Comparison of ENCODE assay signal across 1 cellular context in the genomic region with DNA sequence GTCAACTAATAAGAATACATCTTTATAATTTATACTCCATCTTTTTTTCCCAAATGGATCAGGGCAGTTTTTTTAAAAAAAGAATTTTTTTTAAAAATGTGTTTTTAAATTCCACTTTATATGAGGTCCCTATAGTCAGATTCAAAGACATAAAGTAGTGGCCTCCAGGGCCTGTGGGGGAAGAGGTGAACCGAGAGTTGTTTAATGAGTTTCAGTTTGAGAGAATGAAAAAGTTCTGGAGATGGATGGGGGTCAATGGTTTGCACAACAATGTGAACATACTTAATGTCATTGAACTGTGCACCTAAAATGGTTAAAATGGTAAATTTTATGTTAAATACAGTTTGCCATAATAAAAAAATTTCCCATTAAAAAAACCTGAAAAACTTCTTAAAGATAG.
TF ChIP-seq lines count a peak whose summit lies in the region.

No MANE protein-coding gene starts in this region.

TF ChIP-seq in GM23338, 12 proteins besides CTCF, POLR2A, EP300 and RAD21:
- no peak for TF ChIP-seq ZNF331 (CRISPR knock-in tag; IDR thresholded peaks at IDR 0.05; ENCODE audit: low read depth)
- TF ChIP-seq, protein P1, sequence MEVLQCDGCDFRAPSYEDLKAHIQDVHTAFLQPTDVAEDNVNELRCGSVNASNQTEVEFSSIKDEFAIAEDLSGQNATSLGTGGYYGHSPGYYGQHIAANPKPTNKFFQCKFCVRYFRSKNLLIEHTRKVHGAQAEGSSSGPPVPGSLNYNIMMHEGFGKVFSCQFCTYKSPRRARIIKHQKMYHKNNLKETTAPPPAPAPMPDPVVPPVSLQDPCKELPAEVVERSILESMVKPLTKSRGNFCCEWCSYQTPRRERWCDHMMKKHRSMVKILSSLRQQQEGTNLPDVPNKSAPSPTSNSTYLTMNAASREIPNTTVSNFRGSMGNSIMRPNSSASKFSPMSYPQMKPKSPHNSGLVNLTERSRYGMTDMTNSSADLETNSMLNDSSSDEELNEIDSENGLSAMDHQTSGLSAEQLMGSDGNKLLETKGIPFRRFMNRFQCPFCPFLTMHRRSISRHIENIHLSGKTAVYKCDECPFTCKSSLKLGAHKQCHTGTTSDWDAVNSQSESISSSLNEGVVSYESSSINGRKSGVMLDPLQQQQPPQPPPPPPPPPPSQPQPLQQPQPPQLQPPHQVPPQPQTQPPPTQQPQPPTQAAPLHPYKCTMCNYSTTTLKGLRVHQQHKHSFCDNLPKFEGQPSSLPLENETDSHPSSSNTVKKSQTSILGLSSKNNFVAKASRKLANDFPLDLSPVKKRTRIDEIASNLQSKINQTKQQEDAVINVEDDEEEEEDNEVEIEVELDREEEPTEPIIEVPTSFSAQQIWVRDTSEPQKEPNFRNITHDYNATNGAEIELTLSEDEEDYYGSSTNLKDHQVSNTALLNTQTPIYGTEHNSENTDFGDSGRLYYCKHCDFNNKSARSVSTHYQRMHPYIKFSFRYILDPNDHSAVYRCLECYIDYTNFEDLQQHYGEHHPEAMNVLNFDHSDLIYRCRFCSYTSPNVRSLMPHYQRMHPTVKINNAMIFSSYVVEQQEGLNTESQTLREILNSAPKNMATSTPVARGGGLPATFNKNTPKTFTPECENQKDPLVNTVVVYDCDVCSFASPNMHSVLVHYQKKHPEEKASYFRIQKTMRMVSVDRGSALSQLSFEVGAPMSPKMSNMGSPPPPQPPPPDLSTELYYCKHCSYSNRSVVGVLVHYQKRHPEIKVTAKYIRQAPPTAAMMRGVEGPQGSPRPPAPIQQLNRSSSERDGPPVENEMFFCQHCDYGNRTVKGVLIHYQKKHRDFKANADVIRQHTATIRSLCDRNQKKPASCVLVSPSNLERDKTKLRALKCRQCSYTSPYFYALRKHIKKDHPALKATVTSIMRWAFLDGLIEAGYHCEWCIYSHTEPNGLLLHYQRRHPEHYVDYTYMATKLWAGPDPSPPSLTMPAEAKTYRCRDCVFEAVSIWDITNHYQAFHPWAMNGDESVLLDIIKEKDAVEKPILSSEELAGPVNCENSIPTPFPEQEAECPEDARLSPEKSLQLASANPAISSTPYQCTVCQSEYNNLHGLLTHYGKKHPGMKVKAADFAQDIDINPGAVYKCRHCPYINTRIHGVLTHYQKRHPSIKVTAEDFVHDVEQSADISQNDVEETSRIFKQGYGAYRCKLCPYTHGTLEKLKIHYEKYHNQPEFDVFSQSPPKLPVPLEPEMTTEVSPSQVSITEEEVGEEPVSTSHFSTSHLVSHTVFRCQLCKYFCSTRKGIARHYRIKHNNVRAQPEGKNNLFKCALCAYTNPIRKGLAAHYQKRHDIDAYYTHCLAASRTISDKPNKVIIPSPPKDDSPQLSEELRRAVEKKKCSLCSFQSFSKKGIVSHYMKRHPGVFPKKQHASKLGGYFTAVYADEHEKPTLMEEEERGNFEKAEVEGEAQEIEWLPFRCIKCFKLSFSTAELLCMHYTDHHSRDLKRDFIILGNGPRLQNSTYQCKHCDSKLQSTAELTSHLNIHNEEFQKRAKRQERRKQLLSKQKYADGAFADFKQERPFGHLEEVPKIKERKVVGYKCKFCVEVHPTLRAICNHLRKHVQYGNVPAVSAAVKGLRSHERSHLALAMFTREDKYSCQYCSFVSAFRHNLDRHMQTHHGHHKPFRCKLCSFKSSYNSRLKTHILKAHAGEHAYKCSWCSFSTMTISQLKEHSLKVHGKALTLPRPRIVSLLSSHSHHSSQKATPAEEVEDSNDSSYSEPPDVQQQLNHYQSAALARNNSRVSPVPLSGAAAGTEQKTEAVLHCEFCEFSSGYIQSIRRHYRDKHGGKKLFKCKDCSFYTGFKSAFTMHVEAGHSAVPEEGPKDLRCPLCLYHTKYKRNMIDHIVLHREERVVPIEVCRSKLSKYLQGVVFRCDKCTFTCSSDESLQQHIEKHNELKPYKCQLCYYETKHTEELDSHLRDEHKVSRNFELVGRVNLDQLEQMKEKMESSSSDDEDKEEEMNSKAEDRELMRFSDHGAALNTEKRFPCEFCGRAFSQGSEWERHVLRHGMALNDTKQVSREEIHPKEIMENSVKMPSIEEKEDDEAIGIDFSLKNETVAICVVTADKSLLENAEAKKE (CRISPR knock-in tag; IDR thresholded peaks at IDR 0.05), result no peak
- no peak for TF ChIP-seq EZH2phosphoT487 (IDR thresholded peaks at IDR 0.05; ENCODE audit: unreplicated experiment)
- no peak for TF ChIP-seq STAT1 (IDR thresholded peaks at IDR 0.05; ENCODE audit: unreplicated experiment)
- no peak for TF ChIP-seq ZNF114 (CRISPR knock-in tag; IDR thresholded peaks at IDR 0.05)
- TF ChIP-seq, protein P2, sequence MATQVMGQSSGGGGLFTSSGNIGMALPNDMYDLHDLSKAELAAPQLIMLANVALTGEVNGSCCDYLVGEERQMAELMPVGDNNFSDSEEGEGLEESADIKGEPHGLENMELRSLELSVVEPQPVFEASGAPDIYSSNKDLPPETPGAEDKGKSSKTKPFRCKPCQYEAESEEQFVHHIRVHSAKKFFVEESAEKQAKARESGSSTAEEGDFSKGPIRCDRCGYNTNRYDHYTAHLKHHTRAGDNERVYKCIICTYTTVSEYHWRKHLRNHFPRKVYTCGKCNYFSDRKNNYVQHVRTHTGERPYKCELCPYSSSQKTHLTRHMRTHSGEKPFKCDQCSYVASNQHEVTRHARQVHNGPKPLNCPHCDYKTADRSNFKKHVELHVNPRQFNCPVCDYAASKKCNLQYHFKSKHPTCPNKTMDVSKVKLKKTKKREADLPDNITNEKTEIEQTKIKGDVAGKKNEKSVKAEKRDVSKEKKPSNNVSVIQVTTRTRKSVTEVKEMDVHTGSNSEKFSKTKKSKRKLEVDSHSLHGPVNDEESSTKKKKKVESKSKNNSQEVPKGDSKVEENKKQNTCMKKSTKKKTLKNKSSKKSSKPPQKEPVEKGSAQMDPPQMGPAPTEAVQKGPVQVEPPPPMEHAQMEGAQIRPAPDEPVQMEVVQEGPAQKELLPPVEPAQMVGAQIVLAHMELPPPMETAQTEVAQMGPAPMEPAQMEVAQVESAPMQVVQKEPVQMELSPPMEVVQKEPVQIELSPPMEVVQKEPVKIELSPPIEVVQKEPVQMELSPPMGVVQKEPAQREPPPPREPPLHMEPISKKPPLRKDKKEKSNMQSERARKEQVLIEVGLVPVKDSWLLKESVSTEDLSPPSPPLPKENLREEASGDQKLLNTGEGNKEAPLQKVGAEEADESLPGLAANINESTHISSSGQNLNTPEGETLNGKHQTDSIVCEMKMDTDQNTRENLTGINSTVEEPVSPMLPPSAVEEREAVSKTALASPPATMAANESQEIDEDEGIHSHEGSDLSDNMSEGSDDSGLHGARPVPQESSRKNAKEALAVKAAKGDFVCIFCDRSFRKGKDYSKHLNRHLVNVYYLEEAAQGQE (IDR thresholded peaks at IDR 0.05; ENCODE audit: unreplicated experiment), result no peak
- TF ChIP-seq EZH2 (IDR thresholded peaks at IDR 0.05; ENCODE audit: low read depth, unreplicated experiment), result no peak
- no peak for TF ChIP-seq JUNB (IDR thresholded peaks at IDR 0.05; ENCODE audit: unreplicated experiment)
- TF ChIP-seq NANOG (IDR thresholded peaks at IDR 0.05; ENCODE audit: borderline replicate concordance), result no peak
- no peak for TF ChIP-seq POLR2AphosphoS5 (IDR thresholded peaks at IDR 0.05; ENCODE audit: low read depth)
- no peak for TF ChIP-seq CREB1 (CRISPR knock-in tag; IDR thresholded peaks at IDR 0.05; ENCODE audit: low read depth)
- TF ChIP-seq, protein P3, sequence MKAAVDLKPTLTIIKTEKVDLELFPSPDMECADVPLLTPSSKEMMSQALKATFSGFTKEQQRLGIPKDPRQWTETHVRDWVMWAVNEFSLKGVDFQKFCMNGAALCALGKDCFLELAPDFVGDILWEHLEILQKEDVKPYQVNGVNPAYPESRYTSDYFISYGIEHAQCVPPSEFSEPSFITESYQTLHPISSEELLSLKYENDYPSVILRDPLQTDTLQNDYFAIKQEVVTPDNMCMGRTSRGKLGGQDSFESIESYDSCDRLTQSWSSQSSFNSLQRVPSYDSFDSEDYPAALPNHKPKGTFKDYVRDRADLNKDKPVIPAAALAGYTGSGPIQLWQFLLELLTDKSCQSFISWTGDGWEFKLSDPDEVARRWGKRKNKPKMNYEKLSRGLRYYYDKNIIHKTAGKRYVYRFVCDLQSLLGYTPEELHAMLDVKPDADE (IDR thresholded peaks at IDR 0.05), result no peak
